Comparison of ENCODE assay signal across 8 cellular contexts in genomic region chrX:67780694-67781109, GRCh38.
DNase-seq lines count a peak whose midpoint lies in the region; ATAC-seq lines count a peak whose summit lies in the region.

No MANE protein-coding gene starts in this region.

- H3K4me1 ChIP-seq in rectal smooth muscle tissue (ENCODE audit: control insufficient read depth, insufficient read depth, low read length), result peaks cover 5% of the 10 kb centered on the region
- no peaks in the 10 kb centered on the region for H3K4me1 ChIP-seq in CD8-positive, alpha-beta memory T cell (ENCODE audit: insufficient read depth, low read length)

- H3K4me3 Mint-ChIP-seq in naive thymus-derived CD8-positive, alpha-beta T cell, result no peak overlapping the region
- H3K4me3 Mint-ChIP-seq in CD8-positive, alpha-beta memory T cell, result no peak overlapping the region

- H3K36me3 ChIP-seq in rectal smooth muscle tissue (ENCODE audit: control insufficient read depth, insufficient read depth, low read length), result no peaks in the 10 kb centered on the region
- no peaks in the 10 kb centered on the region for H3K36me3 ChIP-seq in CD8-positive, alpha-beta memory T cell (ENCODE audit: insufficient read depth, low read length)

- ATAC-seq in naive thymus-derived CD8-positive, alpha-beta T cell, result no peak

- H3K9ac ChIP-seq in rectal smooth muscle tissue (ENCODE audit: low read length), result no peak overlapping the region

- no peaks in the 10 kb centered on the region for H3K27me3 Mint-ChIP-seq in naive thymus-derived CD8-positive, alpha-beta T cell
- H3K27me3 Mint-ChIP-seq in CD8-positive, alpha-beta memory T cell, result peaks cover 0 to 4% of the 10 kb centered on the region in 2 donors

- no peak overlapping the region for H3K27ac Mint-ChIP-seq in naive thymus-derived CD8-positive, alpha-beta T cell
- H3K27ac Mint-ChIP-seq in CD8-positive, alpha-beta memory T cell, result no peak overlapping the region

- H3K4me1 Mint-ChIP-seq in naive thymus-derived CD8-positive, alpha-beta T cell, result peaks cover 0 to 3% (median 0%) of the 10 kb centered on the region in 4 donors
- H3K4me1 Mint-ChIP-seq in CD8-positive, alpha-beta memory T cell, result no peaks in the 10 kb centered on the region

- CTCF ChIA-PET in CD8-positive, alpha-beta memory T cell (lab: Charles Lee), result no interaction called here

- DNase-seq in HK-2 (ENCODE audit: unreplicated experiment) (peak; percentile 20), T1000 (lab: John Stamatoyannopoulos, UW) (peak; percentile 65), glomerular endothelial cell (ENCODE audit: extremely low read depth, low read depth, low spot score) (peak; percentile 27), NCI-H748 treated with DMSO at 0.1 percent for 48 hours (lab: John Stamatoyannopoulos, UW) (no peak)
- DNase-seq in naive thymus-derived CD8-positive, alpha-beta T cell, result no peak
- DNase-seq in effector CD8-positive, alpha-beta T cell (lab: John Stamatoyannopoulos, UW), result no peak
- no peak for DNase-seq in CD8-positive, alpha-beta memory T cell

- H3K27me3 ChIP-seq in rectal smooth muscle tissue (ENCODE audit: control insufficient read depth, insufficient read depth, low read length), result no peaks in the 10 kb centered on the region
- H3K27me3 ChIP-seq in CD8-positive, alpha-beta memory T cell (ENCODE audit: insufficient read depth, low read length, poor library complexity, severe bottlenecking), result no peaks in the 10 kb centered on the region

- no peaks in the 10 kb centered on the region for H3K9me3 ChIP-seq in CD8-positive, alpha-beta memory T cell (ENCODE audit: low read length)

- POLR2A ChIA-PET in naive thymus-derived CD8-positive, alpha-beta T cell (lab: Charles Lee), result no interaction called here
- POLR2A ChIA-PET in CD8-positive, alpha-beta memory T cell (lab: Charles Lee), result no interaction called here

- H3K4me3 ChIP-seq in rectal smooth muscle tissue (ENCODE audit: low read length), result no peak overlapping the region
- no peak overlapping the region for H3K4me3 ChIP-seq in CD8-positive, alpha-beta memory T cell (ENCODE audit: low read length)

- peak overlapping the region; percentile 41 for H3K27ac ChIP-seq in rectal smooth muscle tissue (ENCODE audit: low read depth, low read length)
- H3K27ac ChIP-seq in CD8-positive, alpha-beta memory T cell (ENCODE audit: low read depth, low read length), result no peak overlapping the region

- peaks cover 0 to 2% (median 0%) of the 10 kb centered on the region in 9 donors for H3K9me3 Mint-ChIP-seq in naive thymus-derived CD8-positive, alpha-beta T cell
- no peaks in the 10 kb centered on the region for H3K9me3 Mint-ChIP-seq in CD8-positive, alpha-beta memory T cell

- H3K36me3 Mint-ChIP-seq in naive thymus-derived CD8-positive, alpha-beta T cell, result no peaks in the 10 kb centered on the region
- no peaks in the 10 kb centered on the region for H3K36me3 Mint-ChIP-seq in CD8-positive, alpha-beta memory T cell

Comparison
In these comparisons a context has a peak if more than half of its experiments do, and no peak if none do; other contexts are left out.
1. DNase-seq: peak in HK-2 (single experiment), T1000 (single experiment) and glomerular endothelial cell (single experiment); none in NCI-H748 treated with DMSO at 0.1 percent for 48 hours (single experiment), naive thymus-derived CD8-positive, alpha-beta T cell (0 of 10), effector CD8-positive, alpha-beta T cell (single experiment) and CD8-positive, alpha-beta memory T cell (0 of 5).